In the genomic region with DNA sequence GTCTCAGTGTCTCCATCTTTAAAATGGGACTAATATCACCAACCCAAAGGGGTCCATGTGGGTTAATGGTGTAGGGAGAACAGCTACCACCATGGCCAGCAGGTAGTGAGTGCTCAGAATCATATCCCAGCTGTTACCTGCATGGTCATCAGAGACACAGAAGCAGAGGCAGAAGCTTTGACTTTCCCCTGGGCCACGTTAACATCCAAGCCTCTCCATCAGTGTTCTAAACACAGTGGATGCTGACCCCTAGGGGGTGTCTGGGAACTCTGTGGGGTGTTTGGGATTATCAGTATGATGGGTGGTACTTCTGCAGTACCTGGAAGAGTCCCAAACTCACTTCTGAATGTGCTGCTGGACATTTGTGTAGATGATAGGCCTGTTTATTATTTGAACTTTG, we compare ENCODE assay signal across 10 cellular contexts.
DNase-seq lines count a peak whose midpoint lies in the region; ATAC-seq lines count a peak whose summit lies in the region.
"Had no signal": no experiment of that assay in that cellular context is flagged by ENCODE, and none has a peak within 500 bp of the region (broad histone marks: within the 10 kb centered on the region; RNA-seq: fewer than 3 reads in every experiment).

No MANE protein-coding gene starts in this region.

- H3K9ac ChIP-seq in mesendoderm (ENCODE audit: low read length): no peak overlapping the region
- H3K9ac ChIP-seq: parathyroid adenoma had no signal

- H3K36me3 Mint-ChIP-seq in activated CD4-positive, alpha-beta T cell treated with anti-CD3 and anti-CD28 coated beads, Interleukin-2, amount 10 ng/mL, durations not matched to agents 24 days and 14 days (ENCODE audit: low read depth): no peaks in the 10 kb centered on the region
- H3K36me3 Mint-ChIP-seq in activated CD4-positive, alpha-beta T cell treated with anti-CD3 and anti-CD28 coated beads, Interleukin-2, amount 10 ng/mL, durations not matched to agents 7 days and 5 days (ENCODE audit: low read depth): no peaks in the 10 kb centered on the region
- H3K36me3 Mint-ChIP-seq in activated T-helper 2 cell treated with anti-CD3 and anti-CD28 coated beads, Interferon-gamma antibody, Interleukin-2, Interleukin-4, amounts not matched to agents 10 μg/mL and 5 μg/mL and 100 μg/mL, durations not matched to agents 14 hours and 24 hours and 36 hours (ENCODE audit: low read depth): no peaks in the 10 kb centered on the region

- peak; percentile 63 for DNase-seq in activated CD4-positive, alpha-beta T cell treated with anti-CD3 and anti-CD28 coated beads, Interleukin-2, amount 10 ng/mL, durations not matched to agents 24 days and 14 days
- DNase-seq in activated CD4-positive, alpha-beta T cell treated with anti-CD3 and anti-CD28 coated beads, Interleukin-2, amount 10 ng/mL, durations not matched to agents 7 days and 5 days: no peak
- DNase-seq in NCI-H524 (lab: John Stamatoyannopoulos, UW) (peak; percentile 2 to 71), mesendoderm (peak; percentile 29), UCSD-AML1 (lab: John Stamatoyannopoulos, UW; ENCODE audit: unreplicated experiment) (no peak)
- DNase-seq in activated T-helper 2 cell treated with anti-CD3 and anti-CD28 coated beads, Interferon-gamma antibody, Interleukin-2, Interleukin-4, amounts not matched to agents 10 μg/mL and 5 μg/mL and 100 μg/mL, durations not matched to agents 14 hours and 24 hours and 36 hours (ENCODE audit: low spot score): no peak
- DNase-seq: C1 segment of cervical spinal cord had no signal

- no peak overlapping the region for H3K56ac ChIP-seq in mesendoderm (ENCODE audit: low read length)

- no peak overlapping the region for H3K4me2 ChIP-seq in mesendoderm (ENCODE audit: low read length)

- no peak overlapping the region for H3K4ac ChIP-seq in mesendoderm (ENCODE audit: low read depth, low read length)

- WGBS in mesendoderm (ENCODE audit: extremely low coverage, insufficient coverage, low lambda C conversion rate): no CpG with 5 or more reads among the region's 1 CpG

- no peaks in the 10 kb centered on the region for H3K27me3 ChIP-seq in mesendoderm (ENCODE audit: insufficient read depth, low read length, poor library complexity)

- no peak overlapping the region for H2BK120ac ChIP-seq in mesendoderm (ENCODE audit: low read depth, low read length)

- CTCF ChIA-PET in activated CD4-positive, alpha-beta T cell treated with anti-CD3 and anti-CD28 coated beads, Interleukin-2, amount 10 ng/mL, durations not matched to agents 7 days and 5 days (lab: Charles Lee): no interaction called here

- H4K5ac ChIP-seq in mesendoderm (ENCODE audit: low read length): no peak overlapping the region

- H3K9me3 Mint-ChIP-seq in activated CD4-positive, alpha-beta T cell treated with anti-CD3 and anti-CD28 coated beads, Interleukin-2, amount 10 ng/mL, durations not matched to agents 24 days and 14 days: no peaks in the 10 kb centered on the region
- no peaks in the 10 kb centered on the region for H3K9me3 Mint-ChIP-seq in activated CD4-positive, alpha-beta T cell treated with anti-CD3 and anti-CD28 coated beads, Interleukin-2, amount 10 ng/mL, durations not matched to agents 7 days and 5 days
- no peaks in the 10 kb centered on the region for H3K9me3 Mint-ChIP-seq in activated T-helper 2 cell treated with anti-CD3 and anti-CD28 coated beads, Interferon-gamma antibody, Interleukin-2, Interleukin-4, amounts not matched to agents 10 μg/mL and 5 μg/mL and 100 μg/mL, durations not matched to agents 14 hours and 24 hours and 36 hours

- no peak overlapping the region for H2BK5ac ChIP-seq in mesendoderm (ENCODE audit: low read length)

- H3K79me1 ChIP-seq in mesendoderm (ENCODE audit: low read length): no peaks in the 10 kb centered on the region

- POLR2A ChIA-PET in activated CD4-positive, alpha-beta T cell treated with anti-CD3 and anti-CD28 coated beads, Interleukin-2, amount 10 ng/mL, durations not matched to agents 7 days and 5 days (lab: Charles Lee): no interaction called here

- no peak overlapping the region for H2BK15ac ChIP-seq in mesendoderm (replicated peaks; ENCODE audit: low read depth)

- no peaks in the 10 kb centered on the region for H3K36me3 ChIP-seq in mesendoderm (ENCODE audit: control insufficient read depth, insufficient read depth, low read length)

- H3K18ac ChIP-seq in mesendoderm (ENCODE audit: low read length): no peak overlapping the region

- ATAC-seq in GM21723 (IDR thresholded peaks at IDR 0.05; ENCODE audit: unreplicated experiment) (peak; percentile 54), GM19035 (IDR thresholded peaks at IDR 0.05; ENCODE audit: unreplicated experiment) (no peak)

- no peaks in the 10 kb centered on the region for H3K79me2 ChIP-seq in mesendoderm (ENCODE audit: control insufficient read depth, insufficient read depth, low read length)
- H3K79me2 ChIP-seq: parathyroid adenoma had no signal

- peaks cover 1% of the 10 kb centered on the region for H3K4me1 ChIP-seq in mesendoderm (ENCODE audit: control insufficient read depth, low read depth, low read length)

- H3K27ac ChIP-seq in mesendoderm (ENCODE audit: low read depth, low read length): no peak overlapping the region
- H3K27ac ChIP-seq: parathyroid adenoma had no signal

- H3K27ac Mint-ChIP-seq in activated CD4-positive, alpha-beta T cell treated with anti-CD3 and anti-CD28 coated beads, Interleukin-2, amount 10 ng/mL, durations not matched to agents 24 days and 14 days: no peak overlapping the region
- no peak overlapping the region for H3K27ac Mint-ChIP-seq in activated CD4-positive, alpha-beta T cell treated with anti-CD3 and anti-CD28 coated beads, Interleukin-2, amount 10 ng/mL, durations not matched to agents 7 days and 5 days
- no peak overlapping the region for H3K27ac Mint-ChIP-seq in activated T-helper 2 cell treated with anti-CD3 and anti-CD28 coated beads, Interferon-gamma antibody, Interleukin-2, Interleukin-4, amounts not matched to agents 10 μg/mL and 5 μg/mL and 100 μg/mL, durations not matched to agents 14 hours and 24 hours and 36 hours

- H3K4me1 Mint-ChIP-seq in activated CD4-positive, alpha-beta T cell treated with anti-CD3 and anti-CD28 coated beads, Interleukin-2, amount 10 ng/mL, durations not matched to agents 24 days and 14 days: no peaks in the 10 kb centered on the region
- H3K4me1 Mint-ChIP-seq in activated CD4-positive, alpha-beta T cell treated with anti-CD3 and anti-CD28 coated beads, Interleukin-2, amount 10 ng/mL, durations not matched to agents 7 days and 5 days: peaks cover 6% of the 10 kb centered on the region
- peaks cover 3% of the 10 kb centered on the region for H3K4me1 Mint-ChIP-seq in activated T-helper 2 cell treated with anti-CD3 and anti-CD28 coated beads, Interferon-gamma antibody, Interleukin-2, Interleukin-4, amounts not matched to agents 10 μg/mL and 5 μg/mL and 100 μg/mL, durations not matched to agents 14 hours and 24 hours and 36 hours (ENCODE audit: low read depth)

- H3K4me3 Mint-ChIP-seq in activated CD4-positive, alpha-beta T cell treated with anti-CD3 and anti-CD28 coated beads, Interleukin-2, amount 10 ng/mL, durations not matched to agents 24 days and 14 days: no peak overlapping the region
- no peak overlapping the region for H3K4me3 Mint-ChIP-seq in activated CD4-positive, alpha-beta T cell treated with anti-CD3 and anti-CD28 coated beads, Interleukin-2, amount 10 ng/mL, durations not matched to agents 7 days and 5 days
- no peak overlapping the region for H3K4me3 Mint-ChIP-seq in activated T-helper 2 cell treated with anti-CD3 and anti-CD28 coated beads, Interferon-gamma antibody, Interleukin-2, Interleukin-4, amounts not matched to agents 10 μg/mL and 5 μg/mL and 100 μg/mL, durations not matched to agents 14 hours and 24 hours and 36 hours (ENCODE audit: low read depth)

- H2AK5ac ChIP-seq in mesendoderm (ENCODE audit: low read length): no peak overlapping the region

- H3K23ac ChIP-seq in mesendoderm (ENCODE audit: low read length): no peak overlapping the region

- no peak overlapping the region for H4K8ac ChIP-seq in mesendoderm (ENCODE audit: low read depth, low read length)

- intact Hi-C loops in activated CD4-positive, alpha-beta T cell treated with anti-CD3 and anti-CD28 coated beads, Interleukin-2, amount 10 ng/mL, durations not matched to agents 24 days and 14 days (cut with micrococcal nuclease): no loop called here
- intact Hi-C loops in activated T-helper 2 cell treated with anti-CD3 and anti-CD28 coated beads, Interferon-gamma antibody, Interleukin-2, Interleukin-4, amounts not matched to agents 10 μg/mL and 5 μg/mL and 100 μg/mL, durations not matched to agents 14 hours and 24 hours and 36 hours (cut with micrococcal nuclease): no loop called here

- no peak overlapping the region for H3K4me3 ChIP-seq in mesendoderm (ENCODE audit: low read length)

- peaks cover 2% of the 10 kb centered on the region for H3K27me3 Mint-ChIP-seq in activated CD4-positive, alpha-beta T cell treated with anti-CD3 and anti-CD28 coated beads, Interleukin-2, amount 10 ng/mL, durations not matched to agents 24 days and 14 days
- H3K27me3 Mint-ChIP-seq in activated CD4-positive, alpha-beta T cell treated with anti-CD3 and anti-CD28 coated beads, Interleukin-2, amount 10 ng/mL, durations not matched to agents 7 days and 5 days: no peaks in the 10 kb centered on the region
- H3K27me3 Mint-ChIP-seq in activated T-helper 2 cell treated with anti-CD3 and anti-CD28 coated beads, Interferon-gamma antibody, Interleukin-2, Interleukin-4, amounts not matched to agents 10 μg/mL and 5 μg/mL and 100 μg/mL, durations not matched to agents 14 hours and 24 hours and 36 hours (ENCODE audit: low read depth): peaks cover 6% of the 10 kb centered on the region

Comparison
In these comparisons a context has a peak if more than half of its experiments do, and no peak if none do; other contexts are left out.
1. DNase-seq: peak in activated CD4-positive, alpha-beta T cell treated with anti-CD3 and anti-CD28 coated beads, Interleukin-2, amount 10 ng/mL, durations not matched to agents 24 days and 14 days (single experiment), NCI-H524 (2 of 2) and mesendoderm (single experiment); none in activated CD4-positive, alpha-beta T cell treated with anti-CD3 and anti-CD28 coated beads, Interleukin-2, amount 10 ng/mL, durations not matched to agents 7 days and 5 days (single experiment), UCSD-AML1 (single experiment) and activated T-helper 2 cell treated with anti-CD3 and anti-CD28 coated beads, Interferon-gamma antibody, Interleukin-2, Interleukin-4, amounts not matched to agents 10 μg/mL and 5 μg/mL and 100 μg/mL, durations not matched to agents 14 hours and 24 hours and 36 hours (single experiment).